In the genomic region with DNA sequence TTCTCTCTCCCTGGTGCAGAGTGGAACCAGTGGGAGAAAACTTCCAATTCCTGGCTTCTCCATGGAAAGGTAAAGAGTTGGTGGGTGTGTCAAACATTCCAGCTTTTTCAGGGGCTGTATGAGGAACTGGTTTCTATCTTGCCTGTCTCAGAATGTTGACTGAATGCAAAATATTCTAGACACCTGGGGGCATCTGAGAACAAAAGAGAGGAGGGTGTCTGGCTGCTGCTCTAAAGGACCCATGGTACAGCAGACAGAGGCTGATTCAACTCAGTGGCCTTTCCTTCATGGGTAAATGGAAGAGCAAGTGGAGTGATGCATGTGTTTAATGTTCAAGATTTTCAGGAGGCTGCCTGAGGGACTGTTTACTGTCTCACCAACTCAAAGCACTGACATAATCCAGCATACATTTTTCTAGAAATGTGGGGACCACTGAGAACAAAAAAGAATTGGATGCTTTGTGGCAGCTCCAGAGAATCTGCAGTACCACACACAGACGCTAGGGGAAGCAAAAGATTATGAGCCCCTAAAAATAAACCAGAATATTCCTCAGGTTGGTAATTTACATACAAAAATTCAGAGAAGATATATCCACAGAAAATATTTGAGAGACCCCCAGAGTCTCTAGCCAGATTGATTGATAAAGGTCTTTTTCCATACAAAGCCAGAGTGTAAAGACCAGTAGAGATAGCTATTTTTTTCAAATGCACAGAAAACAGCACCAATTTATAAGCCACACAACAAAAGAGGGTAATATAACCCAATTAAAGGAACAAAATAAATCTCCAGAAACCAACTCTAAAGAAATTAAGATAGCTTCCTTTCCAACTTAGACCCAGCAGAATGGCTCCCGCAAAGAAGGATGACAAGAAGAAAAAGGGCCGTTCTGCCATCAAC, we compare ENCODE assay signal across 9 cellular contexts. TPM values are rescaled to one million over a fixed set of nuclear protein-coding genes. Genes with fewer than 3 reads are reported as not detected.
DNase-seq lines count a peak whose midpoint lies in the region; ATAC-seq, FAIRE-seq and TF ChIP-seq lines count a peak whose summit lies in the region.
"Had no signal": no experiment of that assay in that cellular context is flagged by ENCODE, and none has a peak within 500 bp of the region (broad histone marks: within the 10 kb centered on the region; RNA-seq: fewer than 3 reads in every experiment).

No MANE protein-coding gene starts in this region.

- no peak overlapping the region for H3K27ac ChIP-seq in H1 (ENCODE audit: low read depth, low read length)
- H3K27ac ChIP-seq in pancreas: no peak overlapping the region
- no peak overlapping the region for H3K27ac ChIP-seq in CD8-positive, alpha-beta memory T cell (ENCODE audit: low read depth, low read length)

- H3K4me3 ChIP-seq in GM06990 (replicated peaks; ENCODE audit: low read depth, low read length): no peak overlapping the region
- H3K4me3 ChIP-seq in H1 (ENCODE audit: extremely low read depth in 1 of 4, insufficient read depth in 2 of 4, low read depth in 3 of 4, low read length in 4 of 4): no peak overlapping the region
- no peak overlapping the region for H3K4me3 ChIP-seq in pancreas
- no peak overlapping the region for H3K4me3 ChIP-seq in CD8-positive, alpha-beta memory T cell (ENCODE audit: low read length)

- H3K23me2 ChIP-seq in H1 (ENCODE audit: low read depth, low read length): no peaks in the 10 kb centered on the region

- DNase-seq in GM06990 (ENCODE audit: extremely low read depth, insufficient read length) (no peak), H1 (ENCODE audit: low read depth in 1 of 2, low spot score in 2 of 2) (peak in 1 of 2 experiments; percentile 43), pancreas (no peak)
- DNase-seq in stimulated activated CD4-positive, alpha-beta T cell treated with anti-CD3 and anti-CD28 coated beads, Interleukin-1b, Interleukin-23, amount 100 ng/mL, for 48 hours: no peak
- DNase-seq in CD8-positive, alpha-beta memory T cell: no peak
- DNase-seq: activated T-cell treated with anti-CD3 and anti-CD28 coated beads, Interleukin-2, amount 50 U/mL, for 72 hours; NCI-H2171 had no signal

- no peak overlapping the region for H4K5ac ChIP-seq in H1 (ENCODE audit: insufficient read length, low read depth, low read length)

- POLR2A ChIA-PET in H1 (lab: Charles Lee; ENCODE audit: partially characterized antibody): no interaction called here
- POLR2A ChIA-PET in CD8-positive, alpha-beta memory T cell (lab: Charles Lee): no interaction called here

- no peak overlapping the region for H3K4ac ChIP-seq in H1 (replicated peaks; ENCODE audit: insufficient read length, low read depth, low read length)

- no peak overlapping the region for H3K23ac ChIP-seq in H1 (ENCODE audit: insufficient read length)

- TF ChIP-seq EP300 in H1 (IDR thresholded peaks at IDR 0.05; ENCODE audit: borderline replicate concordance in 1 of 2, low read depth in 2 of 2, low read length in 2 of 2): no peak

- H3K4me1 ChIP-seq in H1 (replicated peaks in 1 of 4; ENCODE audit: control insufficient read depth in 3 of 4, insufficient read depth in 4 of 4, low read length in 3 of 4): no peaks in the 10 kb centered on the region
- H3K4me1 ChIP-seq in pancreas: no peaks in the 10 kb centered on the region
- H3K4me1 ChIP-seq in CD8-positive, alpha-beta memory T cell (ENCODE audit: insufficient read depth, low read length): no peaks in the 10 kb centered on the region

- H4K8ac ChIP-seq in H1 (ENCODE audit: extremely low read depth, insufficient read depth, low read length): no peak overlapping the region

- H2BK15ac ChIP-seq in H1 (ENCODE audit: low read length): no peak overlapping the region

- TF ChIP-seq POLR2A in H1 (IDR thresholded peaks at IDR 0.05; ENCODE audit: control extremely low read depth in 1 of 2, low read depth in 2 of 2, low read length in 2 of 2): no peak

- no peak overlapping the region for H3K4me2 ChIP-seq in H1 (ENCODE audit: insufficient read depth in 1 of 2, low read depth in 2 of 2, low read length in 2 of 2)

- peak; percentile 42 for FAIRE-seq in H1 (lab: Jason Lieb, UNC)
- FAIRE-seq in pancreas (lab: Jason Lieb, UNC): no peak

- no peak overlapping the region for H3K14ac ChIP-seq in H1 (ENCODE audit: insufficient read length)

- H3K4me1 Mint-ChIP-seq in CD8-positive, alpha-beta memory T cell: no peaks in the 10 kb centered on the region

- H3K9me3 ChIP-seq in H1 (ENCODE audit: insufficient read depth in 2 of 2, low read depth in 1 of 2, low read length in 1 of 2): peaks cover 0 to 9% of the 10 kb centered on the region in 2 experiments; a peak in 2 of 4 replicates
- no peaks in the 10 kb centered on the region for H3K9me3 ChIP-seq in pancreas
- no peaks in the 10 kb centered on the region for H3K9me3 ChIP-seq in CD8-positive, alpha-beta memory T cell (ENCODE audit: low read length)

- H3K9ac ChIP-seq in H1 (replicated peaks in 1 of 4; ENCODE audit: extremely low read depth in 1 of 4, low read depth in 3 of 4, low read length in 3 of 4): no peak overlapping the region

- H2AFZ ChIP-seq in H1 (ENCODE audit: low read length): no peak overlapping the region

- ATAC-seq in pancreas (no peak), HG02610 (IDR thresholded peaks at IDR 0.05; ENCODE audit: unreplicated experiment) (no peak)
- ATAC-seq: activated T-cell treated with anti-CD3 and anti-CD28 coated beads, Interleukin-2, amount 50 U/mL, for 72 hours had no signal

- H3K36me3 Mint-ChIP-seq in CD8-positive, alpha-beta memory T cell: no peaks in the 10 kb centered on the region

- peaks cover 0 to 6% of the 10 kb centered on the region in 2 donors for H3K27me3 Mint-ChIP-seq in CD8-positive, alpha-beta memory T cell

- no peaks in the 10 kb centered on the region for H3K36me3 ChIP-seq in GM06990 (ENCODE audit: control insufficient read depth, insufficient read depth, low read length)
- no peaks in the 10 kb centered on the region for H3K36me3 ChIP-seq in H1 (ENCODE audit: control insufficient read depth in 2 of 4, insufficient read depth in 4 of 4, low read length in 3 of 4)
- no peaks in the 10 kb centered on the region for H3K36me3 ChIP-seq in pancreas
- no peaks in the 10 kb centered on the region for H3K36me3 ChIP-seq in CD8-positive, alpha-beta memory T cell (ENCODE audit: insufficient read depth, low read length)

- H2BK12ac ChIP-seq in H1 (ENCODE audit: low read depth, low read length): no peak overlapping the region

- intact Hi-C loops in pancreas (cut with DNase I): no loop called here

- CTCF ChIA-PET in H1 (lab: Charles Lee; ENCODE audit: partially characterized antibody): interaction anchor here (0.9 to 2.7 kb wide), 13 partner anchors 10 to 116 kb away, joined by 3 to 16 read pairs (median 6); no protein-coding TSS in a partner anchor
- CTCF ChIA-PET in CD8-positive, alpha-beta memory T cell (lab: Charles Lee): no interaction called here

- H3K9me3 Mint-ChIP-seq in CD8-positive, alpha-beta memory T cell: peaks cover 8 to 61% (median 43%) of the 10 kb centered on the region in 5 donors

- WGBS in H1 (ENCODE audit: extremely low coverage in 1 of 2, insufficient coverage in 1 of 2, insufficient read length in 1 of 2, insufficient replicate concordance in 2 of 2, low coverage in 1 of 2, low lambda C conversion rate in 2 of 2, missing lambda C conversion rate in 1 of 2), 2 experiments: 57% methylated on average over 2 of the region's 3 CpGs; no CpG with 5 or more reads in 1 of the 2 experiments
- 61 to 63% methylated on average over 3 of the region's 3 CpGs for WGBS in pancreas, 2 donors

- no peak overlapping the region for H3K4me3 Mint-ChIP-seq in CD8-positive, alpha-beta memory T cell
- H3K4me3 Mint-ChIP-seq: activated T-cell treated with anti-CD3 and anti-CD28 coated beads, Interleukin-2, amount 50 U/mL, for 72 hours had no signal

- H3K27me3 ChIP-seq in GM06990 (replicated peaks; ENCODE audit: control insufficient read depth, insufficient read depth, low read length) (no peaks in the 10 kb centered on the region), H1 (replicated peaks in 1 of 4; ENCODE audit: control insufficient read depth in 3 of 4, extremely low read depth in 1 of 4, insufficient read depth in 3 of 4, low read length in 3 of 4) (no peaks in the 10 kb centered on the region), pancreas (no peaks in the 10 kb centered on the region)
- no peaks in the 10 kb centered on the region for H3K27me3 ChIP-seq in CD8-positive, alpha-beta memory T cell (ENCODE audit: insufficient read depth, low read length, poor library complexity, severe bottlenecking)

- no peak overlapping the region for H2AK5ac ChIP-seq in H1 (ENCODE audit: low read depth, low read length)

- TF ChIP-seq CTCF in GM06990 (IDR thresholded peaks at IDR 0.05; ENCODE audit: insufficient read depth, low read length, poor library complexity, severe bottlenecking) (peak; percentile 54), LNCAP (IDR thresholded peaks at IDR 0.05) (peak; percentile 59), H1 (IDR thresholded peaks at IDR 0.05; ENCODE audit: control extremely low read depth in 1 of 3, insufficient read depth in 1 of 3, low read depth in 1 of 3, low read length in 3 of 3) (peak in 1 of 3 experiments; percentile 38; a peak in 2 of 4 replicates), pancreas (IDR thresholded peaks at IDR 0.05) (peak; percentile 33 to 61 (median 50))

- no peaks in the 10 kb centered on the region for H4K20me1 ChIP-seq in H1 (replicated peaks in 1 of 2; ENCODE audit: control insufficient read depth in 1 of 2, insufficient read depth in 2 of 2, low read length in 2 of 2)

- H3K79me1 ChIP-seq in H1 (ENCODE audit: low read depth, low read length): no peaks in the 10 kb centered on the region

- no peak overlapping the region for H4K91ac ChIP-seq in H1 (replicated peaks; ENCODE audit: insufficient read length, low read length)

- TF ChIP-seq RAD21 in H1 (IDR thresholded peaks at IDR 0.05 in 1 of 2, conservative IDR thresholded peaks at IDR 0.05 in 1 of 2; ENCODE audit: low read depth in 2 of 2, low read length in 2 of 2): peak; percentile 20 to 34; a peak in 2 of 4 replicates

- H2BK5ac ChIP-seq in H1 (ENCODE audit: low read depth, low read length): no peak overlapping the region

- no peak overlapping the region for H2BK20ac ChIP-seq in H1 (ENCODE audit: low read length)

- no peak overlapping the region for H3K27ac Mint-ChIP-seq in CD8-positive, alpha-beta memory T cell
- H3K27ac Mint-ChIP-seq: activated T-cell treated with anti-CD3 and anti-CD28 coated beads, Interleukin-2, amount 50 U/mL, for 72 hours had no signal

- H2BK120ac ChIP-seq in H1 (replicated peaks; ENCODE audit: low read depth, low read length): no peak overlapping the region

- H3K79me2 ChIP-seq in H1 (ENCODE audit: control insufficient read depth in 1 of 2, insufficient read depth in 2 of 2, low read length in 2 of 2): no peaks in the 10 kb centered on the region

- no peak overlapping the region for H3K56ac ChIP-seq in H1 (replicated peaks; ENCODE audit: insufficient read length, low read depth, low read length)

- no peak overlapping the region for H3K18ac ChIP-seq in H1 (ENCODE audit: extremely low read depth, low read length)

RNA-seq across cellular contexts. Expression of gene STARD8, which starts 48.0 kb away (rescaled TPM):
- total RNA-seq in H1 (2021; fragmentation: NEBNext Ultra II Directional; extraction: Animal tissue kit (Norgen Biotek cat#: 25700)): 3.0 and 3.8 TPM in 2 replicates
- polyA plus RNA-seq in H1 (2011; rRNA removed) (1.8 and 2.8 TPM in 2 replicates), pancreas (1 to 10 TPM; 2.9 to 3.0 TPM)
- 2.4 TPM for polyA plus RNA-seq in H1 (2011; cell fraction: cytosol; rRNA removed)
- polyA plus RNA-seq in H1 (2011; cell fraction: nucleus; rRNA removed): 4.4 TPM
- 1.5 to 2.0 TPM (median 1.7 TPM) in 4 replicates for polyA plus RNA-seq in H1 (2012, experiment 1 of 2)
- 1.8 TPM for polyA plus RNA-seq in H1 (2012, experiment 2 of 2)
- 2.2 TPM for polyA plus RNA-seq in H1 (2013, experiment 1 of 2)
- 2.2 TPM for polyA plus RNA-seq in H1 (2013, experiment 2 of 2)
- polyA minus RNA-seq in H1 (2011; rRNA and poly(A)+ RNA removed): 2.3 and 3.0 TPM in 2 replicates
- 2.6 TPM for polyA minus RNA-seq in H1 (2011; cell fraction: cytosol; rRNA and poly(A)+ RNA removed)
- 2.9 TPM for polyA minus RNA-seq in H1 (2011; cell fraction: nucleus; rRNA and poly(A)+ RNA removed)
- total RNA-seq in pancreas: 1 to 10 TPM; 2.3 to 3.7 (median 2.7) TPM
- total RNA-seq in CD8-positive, alpha-beta memory T cell: under 1 TPM; 0.24 to 0.42 TPM
- polyA plus RNA-seq in CD8-positive, alpha-beta memory T cell: not detected
